Comparison of ENCODE assay signal across 8 cellular contexts in the genomic region with DNA sequence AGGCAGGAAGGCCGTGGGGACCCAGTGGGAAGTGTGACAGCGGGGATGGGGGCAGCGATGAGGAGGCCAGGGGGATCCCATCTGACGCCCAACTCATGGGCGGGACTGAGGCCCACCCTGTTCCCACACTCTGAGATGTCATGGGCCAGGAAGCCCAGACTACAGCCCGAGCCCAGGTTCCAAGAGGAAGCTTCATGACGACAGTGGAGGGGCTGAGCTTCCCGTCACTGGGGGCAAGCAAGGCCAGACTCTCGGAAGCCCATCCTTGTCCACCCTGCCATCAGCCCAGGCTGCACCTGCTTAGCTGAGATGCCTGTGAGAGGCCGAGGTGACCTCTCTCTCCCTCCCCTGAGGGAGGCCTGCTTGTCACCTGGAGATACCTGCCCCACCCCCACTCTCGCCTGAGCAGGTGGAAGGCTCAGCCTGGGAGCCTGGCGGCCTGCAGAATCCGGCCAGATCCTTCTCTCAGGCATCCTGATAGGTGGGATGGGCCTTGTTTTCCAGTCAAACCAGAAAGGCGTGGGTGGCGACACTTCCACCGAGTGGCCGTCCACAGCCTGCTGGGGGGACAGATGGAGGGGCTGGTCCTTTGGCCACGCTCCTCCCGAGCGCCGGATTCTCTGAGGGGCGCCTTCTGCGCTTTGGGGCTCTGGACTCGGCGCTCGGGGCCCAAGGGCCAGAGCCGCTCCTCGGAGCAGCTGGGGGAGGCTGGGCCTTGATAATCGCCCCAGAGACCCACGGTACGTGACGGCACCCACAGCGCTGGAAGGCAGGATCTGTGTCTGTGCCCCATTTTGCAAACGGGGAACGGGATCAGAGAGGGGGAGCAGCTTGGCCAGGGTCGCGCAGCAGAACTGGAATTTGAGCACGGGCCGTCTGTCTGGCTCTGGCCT. TPM values are rescaled to one million over a fixed set of nuclear protein-coding genes. Genes with fewer than 3 reads are reported as not detected.
DNase-seq lines count a peak whose midpoint lies in the region; ATAC-seq and TF ChIP-seq lines count a peak whose summit lies in the region.

No MANE protein-coding gene starts in this region.

- no peaks in the 10 kb centered on the region for H3K27me3 ChIP-seq in HUES6 (ENCODE audit: control insufficient read depth, insufficient read depth, low read length)
- no peaks in the 10 kb centered on the region for H3K27me3 ChIP-seq in mucosa of rectum (ENCODE audit: control insufficient read depth in 2 of 2, insufficient read depth in 2 of 2, low read length in 2 of 2)

- no peak overlapping the region for H3K9ac ChIP-seq in HUES6 (ENCODE audit: low read length)
- peak overlapping the region; percentile 80 to 96 for H3K9ac ChIP-seq in mucosa of rectum (ENCODE audit: low read depth in 1 of 2, low read length in 2 of 2)

- DNase-seq in 8988T (peak; percentile 31), cardiac fibroblast (ENCODE audit: low read depth in 2 of 2) (no peak), amniotic stem cell (lab: John Stamatoyannopoulos, UW) (no peak), H4 (ENCODE audit: low spot score) (no peak), NCI-H2107 treated with DMSO at 0.1 percent for 48 hours (lab: John Stamatoyannopoulos, UW; ENCODE audit: unreplicated experiment) (no peak)

- ATAC-seq in HG03039 (IDR thresholded peaks at IDR 0.05; ENCODE audit: unreplicated experiment), result no peak

- H3K4me3 ChIP-seq in HUES6 (ENCODE audit: low read depth, low read length), result 0 out of 2 replicates have a peak overlapping the region, but pooled peaks have one; percentile 77
- peak overlapping the region; percentile 5 to 79 for H3K4me3 ChIP-seq in cardiac fibroblast (replicated peaks in 1 of 2; ENCODE audit: low read depth in 2 of 2, low read length in 2 of 2)
- H3K4me3 ChIP-seq in mucosa of rectum (ENCODE audit: low read length in 2 of 2), result peak overlapping the region; percentile 79 to 82

- H3K27ac ChIP-seq in HUES6 (ENCODE audit: low read depth, low read length), result no peak overlapping the region
- H3K27ac ChIP-seq in mucosa of rectum (ENCODE audit: low read depth in 2 of 2, low read length in 2 of 2), result peak overlapping the region; percentile 98 to 100

- no peak for TF ChIP-seq CTCF in cardiac fibroblast (IDR thresholded peaks at IDR 0.05; ENCODE audit: low read depth, low read length)

- H3K36me3 ChIP-seq in HUES6 (ENCODE audit: control insufficient read depth, insufficient read depth, low read length) (peaks cover 10% of the 10 kb centered on the region), mucosa of rectum (ENCODE audit: control insufficient read depth in 2 of 2, insufficient read depth in 2 of 2, low read length in 2 of 2) (peaks cover 0 to 3% of the 10 kb centered on the region in 2 donors)

- H3K9me3 ChIP-seq in HUES6 (ENCODE audit: control insufficient read depth, insufficient read depth, low read depth, low read length) (no peaks in the 10 kb centered on the region), mucosa of rectum (ENCODE audit: control insufficient read depth in 2 of 2, low read length in 2 of 2) (no peaks in the 10 kb centered on the region)

- peaks cover 49% of the 10 kb centered on the region for H3K4me1 ChIP-seq in HUES6 (ENCODE audit: control insufficient read depth, insufficient read depth, low read length)
- H3K4me1 ChIP-seq in mucosa of rectum (ENCODE audit: control insufficient read depth in 2 of 2, insufficient read depth in 2 of 2, low read length in 2 of 2), result peaks cover 59 to 61% of the 10 kb centered on the region in 2 donors

RNA-seq across cellular contexts. Expression of a gene that starts 4.8 kb away (rescaled TPM):
- 2.5 and 5.0 TPM in 2 replicates for total RNA-seq in H4 (2014; rRNA removed; shearing (Covaris generic))

RNA-seq across cellular contexts. Expression of a gene that starts 54.4 kb away (rescaled TPM):
- total RNA-seq in H4 (2014; rRNA removed; shearing (Covaris generic)), result 5.7 and 9.9 TPM in 2 replicates
